In the genomic region with DNA sequence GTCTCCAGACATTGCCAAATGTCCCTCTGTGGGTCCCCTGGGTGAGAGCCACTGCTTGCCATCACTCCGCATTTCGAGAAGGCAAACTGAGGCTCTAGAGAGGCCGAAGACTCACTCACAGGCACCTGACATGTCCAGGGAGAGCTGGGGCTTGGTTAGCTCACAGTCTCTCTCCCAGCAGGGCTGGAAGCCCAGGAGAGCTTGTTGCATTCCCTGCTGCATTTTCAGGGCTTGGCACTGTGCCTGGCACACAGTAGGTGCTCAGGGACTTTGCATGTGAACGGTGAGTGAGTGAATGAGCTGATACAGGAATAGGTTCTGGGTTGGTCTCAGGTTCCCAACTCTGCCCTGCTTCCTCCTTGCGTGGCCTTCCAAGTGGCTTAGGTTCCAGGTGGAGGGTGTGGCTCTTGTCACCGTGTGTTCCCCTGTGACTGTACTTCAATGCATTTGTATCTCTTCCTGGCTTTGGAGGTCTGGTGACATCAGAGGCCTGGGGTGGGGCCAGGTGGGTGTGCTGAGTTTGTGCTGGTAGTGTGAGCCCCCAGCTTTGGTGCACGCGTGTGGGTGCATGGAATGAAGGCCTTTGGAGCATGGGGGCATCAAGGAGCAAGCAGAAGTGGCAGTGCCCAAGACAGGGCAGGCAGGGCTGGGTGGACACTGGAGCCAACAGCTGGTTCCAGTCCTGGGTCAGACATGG, we compare ENCODE assay signal across 22 cellular contexts. TPM values are rescaled to one million over a fixed set of nuclear protein-coding genes. Genes with fewer than 3 reads are reported as not detected.
DNase-seq lines count a peak whose midpoint lies in the region; ATAC-seq, FAIRE-seq and TF ChIP-seq lines count a peak whose summit lies in the region.
"Had no signal": no experiment of that assay in that cellular context is flagged by ENCODE, and none has a peak within 500 bp of the region (broad histone marks: within the 10 kb centered on the region; RNA-seq: fewer than 3 reads in every experiment).

No MANE protein-coding gene starts in this region.

- 0 out of 2 replicates have a peak, but pooled peaks cover 2% of the 10 kb centered on the region for H3K36me3 ChIP-seq in Caco-2 (ENCODE audit: control insufficient read depth, insufficient read depth, low read length)
- H3K36me3 ChIP-seq in HCT116 (ENCODE audit: control insufficient read depth in 1 of 2, insufficient read depth in 2 of 2, low read length in 2 of 2) = no peaks in the 10 kb centered on the region
- no peaks in the 10 kb centered on the region for H3K36me3 ChIP-seq in pancreas
- H3K36me3 ChIP-seq: MG63 had no signal

- no peaks in the 10 kb centered on the region for H3K27me3 Mint-ChIP-seq in Caco-2 (ENCODE audit: insufficient read depth, unreplicated experiment)
- H3K27me3 Mint-ChIP-seq: B cell had no signal

- FAIRE-seq in pancreas (lab: Jason Lieb, UNC) = no peak

- no peaks in the 10 kb centered on the region for H3K79me2 ChIP-seq in HCT116 (ENCODE audit: insufficient read depth, low read length)

- intact Hi-C loops in Caco-2 (cut with micrococcal nuclease; ENCODE audit: unreplicated experiment) (no loop called here), HCT116 (cut with micrococcal nuclease) (loop anchor here (5.0 kb wide), 1 partner anchor 155 kb away; the partner anchor contains the start of gene MYEOV), pancreas (cut with DNase I) (no loop called here)

- RAD21 ChIA-PET in HCT116 (lab: Charles Lee; ENCODE audit: low non-redundant PET in 1 of 2, low total read pairs in 2 of 2, uncharacterized antibody in 2 of 2, unreplicated experiment in 2 of 2) = no interaction called here

- ATAC-seq in HCT116 (peak; percentile 40), pancreas (peak in 3 of 4 donors; percentile 27 to 40 (median 32)), HG02840 (IDR thresholded peaks at IDR 0.05; ENCODE audit: low FRiP score, unreplicated experiment) (no peak), GM19452 (IDR thresholded peaks at IDR 0.05; ENCODE audit: unreplicated experiment) (no peak), HG02610 (IDR thresholded peaks at IDR 0.05; ENCODE audit: unreplicated experiment) (no peak)
- ATAC-seq: CD8-positive, alpha-beta T cell had no signal

- no peaks in the 10 kb centered on the region for H4K20me1 ChIP-seq in HCT116 (ENCODE audit: insufficient read depth)

- H3K36me3 Mint-ChIP-seq in Caco-2 (ENCODE audit: insufficient read depth, unreplicated experiment) = peaks cover 6% of the 10 kb centered on the region
- H3K36me3 Mint-ChIP-seq: CD8-positive, alpha-beta T cell had no signal

- TF ChIP-seq POLR2A in HCT116 (IDR thresholded peaks at IDR 0.05; ENCODE audit: borderline replicate concordance, extremely low read depth, insufficient read depth, insufficient read length) = no peak

- TF ChIP-seq CTCF in Caco-2 (IDR thresholded peaks at IDR 0.05; ENCODE audit: insufficient read depth in 1 of 2, low read depth in 1 of 2, low read length in 1 of 2, severe bottlenecking in 1 of 2, unreplicated experiment in 1 of 2) (no peak), HCT116 (IDR thresholded peaks at IDR 0.05 in 2 of 3, conservative IDR thresholded peaks at IDR 0.05 in 1 of 3; ENCODE audit: borderline replicate concordance in 1 of 3, insufficient read depth in 1 of 3, low read depth in 2 of 3, low read length in 2 of 3) (no peak), pancreas (IDR thresholded peaks at IDR 0.05) (no peak)

- H3K4me3 Mint-ChIP-seq in Caco-2 (ENCODE audit: unreplicated experiment) = no peak overlapping the region
- H3K4me3 Mint-ChIP-seq: B cell; CD8-positive, alpha-beta T cell had no signal

- 86 to 89% methylated on average over 8 of the region's 8 CpGs for WGBS in pancreas, 2 donors

- TF ChIP-seq RAD21 in HCT116 (IDR thresholded peaks at IDR 0.05; ENCODE audit: low read depth) = no peak

- peaks cover 33% of the 10 kb centered on the region for H3K4me1 ChIP-seq in Caco-2
- H3K4me1 ChIP-seq in HCT116 (ENCODE audit: control insufficient read depth in 1 of 2, insufficient read depth in 2 of 2, low read length in 2 of 2) = peaks cover 24 to 31% of the 10 kb centered on the region in 2 experiments
- peaks cover 0 to 12% (median 0%) of the 10 kb centered on the region in 3 donors for H3K4me1 ChIP-seq in pancreas

- H3K27me3 ChIP-seq in Caco-2 (replicated peaks; ENCODE audit: control insufficient read depth, insufficient read depth, low read length) = no peaks in the 10 kb centered on the region
- H3K27me3 ChIP-seq in HCT116 (ENCODE audit: insufficient read depth, low read length) = no peaks in the 10 kb centered on the region
- no peaks in the 10 kb centered on the region for H3K27me3 ChIP-seq in pancreas
- H3K27me3 ChIP-seq: MG63 had no signal

- peak overlapping the region; percentile 38; the same call in 1 of the 2 replicates for H3K9ac ChIP-seq in HCT116 (ENCODE audit: low read length)
- H3K9ac ChIP-seq: KMS-11 had no signal

- H3K9me2 ChIP-seq in HCT116 (ENCODE audit: insufficient read depth) = no peaks in the 10 kb centered on the region

- no peak overlapping the region for H2AFZ ChIP-seq in HCT116 (ENCODE audit: low read depth, low read length, poor library complexity, severe bottlenecking)

- DNase-seq in Caco-2 (peak in 1 of 2 experiments; percentile 51), HCT116 (ENCODE audit: low read depth, low spot score) (no peak), ecto neural progenitor cell (ENCODE audit: low spot score) (peak; percentile 36), pancreas (no peak)
- DNase-seq: CD8-positive, alpha-beta T cell; DMS153; EL; HCEC 1CT; MG63; NCI-H1092 treated with DMSO at 0.1 percent for 48 hours; NCI-H1694; NCI-H2107; NCI-H345; NCI-H526 treated with DMSO at 0.1 percent for 48 hours; OCI-M1 had no signal

- peak overlapping the region; percentile 71 for H3K4me2 ChIP-seq in HCT116 (ENCODE audit: low read length)
- H3K4me2 ChIP-seq: KMS-11 had no signal

- POLR2A ChIA-PET in Caco-2 (lab: Charles Lee) (no interaction called here), HCT116 (lab: Charles Lee) (no interaction called here)

- H3K4me3 ChIP-seq in Caco-2 (ENCODE audit: low read depth, low read length) (no peak overlapping the region), HCT116 (replicated peaks in 1 of 2; ENCODE audit: low read depth in 1 of 2, low read length in 2 of 2) (0 out of 4 replicates have a peak overlapping the region, but pooled peaks of 1 of the 2 experiments have one; percentile 34), pancreas (no peak overlapping the region)
- H3K4me3 ChIP-seq: MG63, SK-N-MC had no signal

- H3K27ac Mint-ChIP-seq in Caco-2 (ENCODE audit: unreplicated experiment) = peak overlapping the region; percentile 69
- H3K27ac Mint-ChIP-seq: B cell; CD8-positive, alpha-beta T cell had no signal

- no peak overlapping the region for H3K27ac ChIP-seq in HCT116 (ENCODE audit: low read depth, low read length)
- H3K27ac ChIP-seq in pancreas = no peak overlapping the region
- H3K27ac ChIP-seq: HL-60, KMS-11, SK-N-MC had no signal

- peaks cover 7% of the 10 kb centered on the region; the same call in 1 of the 2 replicates for H3K9me3 ChIP-seq in Caco-2
- peaks cover 0 to 8% of the 10 kb centered on the region in 2 experiments; a peak in 1 of 4 replicates for H3K9me3 ChIP-seq in HCT116 (ENCODE audit: control insufficient read depth in 1 of 2, insufficient read depth in 1 of 2, low read depth in 1 of 2, low read length in 2 of 2)
- no peaks in the 10 kb centered on the region for H3K9me3 ChIP-seq in pancreas

- BruUV-seq in Caco-2 (replicated peaks; lab: Mats Ljungman, UMichigan) (no TSS peak), HCT116 (replicated peaks; lab: Mats Ljungman, UMichigan) (no TSS peak)

- no peaks in the 10 kb centered on the region for H3K9me3 Mint-ChIP-seq in Caco-2 (ENCODE audit: unreplicated experiment)

- CTCF ChIA-PET in Caco-2 (lab: Charles Lee) (interaction anchor here (0.6 to 1.1 kb wide), 3 partner anchors 12 to 73 kb away, joined by 3 to 5 read pairs (median 3); no protein-coding TSS in a partner anchor), HCT116 (lab: Charles Lee) (no interaction called here)

- H3K4me1 Mint-ChIP-seq in Caco-2 (ENCODE audit: low read depth, unreplicated experiment) = peaks cover 40% of the 10 kb centered on the region

TF ChIP-seq in HCT116, 20 proteins besides CTCF, POLR2A, EP300 and RAD21:
- TF ChIP-seq CEBPB (IDR thresholded peaks at IDR 0.05; ENCODE audit: low read depth) (no peak), SRF (IDR thresholded peaks at IDR 0.05; ENCODE audit: low read depth) (no peak), CBX3 (IDR thresholded peaks at IDR 0.05; ENCODE audit: low read depth) (no peak), SIN3A (IDR thresholded peaks at IDR 0.05; ENCODE audit: low read depth) (no peak), TCF7L2 (IDR thresholded peaks at IDR 0.05; ENCODE audit: borderline replicate concordance, extremely low read depth, insufficient read depth, insufficient read length) (no peak), FOSL1 (IDR thresholded peaks at IDR 0.05; ENCODE audit: low read depth) (no peak), YY1 (IDR thresholded peaks at IDR 0.05; ENCODE audit: extremely low read depth, insufficient replicate concordance, low read depth, low read length) (no peak), POLR2AphosphoS5 (IDR thresholded peaks at IDR 0.05; ENCODE audit: low read depth, low read length) (no peak), ZNF274 (IDR thresholded peaks at IDR 0.05; ENCODE audit: low read depth, low read length) (no peak), ATF3 (IDR thresholded peaks at IDR 0.05) (no peak)
- TF ChIP-seq, protein P1, sequence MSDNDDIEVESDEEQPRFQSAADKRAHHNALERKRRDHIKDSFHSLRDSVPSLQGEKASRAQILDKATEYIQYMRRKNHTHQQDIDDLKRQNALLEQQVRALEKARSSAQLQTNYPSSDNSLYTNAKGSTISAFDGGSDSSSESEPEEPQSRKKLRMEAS (IDR thresholded peaks at IDR 0.05) = no peak

RNA-seq across cellular contexts. Expression of gene SMIM38, which starts 18.4 kb away (rescaled TPM):
- 0.12 and 0.66 TPM in 2 replicates for total RNA-seq in Caco-2 (2022)
- total RNA-seq in HCT116 (2021; ENCODE audit: unreplicated experiment) = 0.54 TPM
- 0.16 and 0.26 TPM in 2 replicates for polyA plus RNA-seq in HCT116 (2012)
- 1 to 10 TPM in 3 of 6 donors, under 1 TPM in 3; 0.47 to 6.2 (median 1.2) TPM for total RNA-seq in pancreas
- 1 to 10 TPM in 1 of 2 donors, under 1 TPM in 1; 0.33 to 1.5 TPM for polyA plus RNA-seq in pancreas
- total RNA-seq: CD8-positive, alpha-beta T cell had no signal

Comparison
In these comparisons a context has a peak if more than half of its experiments do, and no peak if none do; other contexts are left out.
1. ATAC-seq: peak in HCT116 (single experiment) and pancreas (3 of 4); none in HG02840 (single experiment), GM19452 (single experiment) and HG02610 (single experiment).